In the genomic region with DNA sequence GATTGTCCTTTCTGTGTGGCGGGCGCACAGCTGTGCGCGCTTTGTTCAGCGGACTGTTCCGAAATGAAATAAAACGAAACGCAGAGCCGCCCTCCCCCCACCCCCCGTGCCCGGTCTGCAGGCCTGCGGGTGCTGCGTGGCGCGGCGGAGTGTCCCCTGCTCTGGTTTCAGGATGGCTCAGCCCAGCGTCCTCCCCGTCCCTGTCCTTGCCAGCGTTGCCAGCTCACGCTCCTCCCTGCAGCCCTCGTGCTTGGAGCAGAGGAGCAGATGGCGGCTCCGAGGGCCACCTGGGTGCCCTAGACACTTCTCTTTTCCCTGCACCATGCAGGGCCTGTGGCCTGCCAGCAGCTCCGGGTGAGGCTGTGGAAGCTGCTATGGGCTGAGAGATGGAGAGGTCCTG, we compare ENCODE assay signal across 21 cellular contexts. TPM values are rescaled to one million over a fixed set of nuclear protein-coding genes. Genes with fewer than 3 reads are reported as not detected.
"Had no signal": no experiment of that assay in that cellular context is flagged by ENCODE, and none has a peak within 500 bp of the region (broad histone marks: within the 10 kb centered on the region; RNA-seq: fewer than 3 reads in every experiment).

No MANE protein-coding gene starts in this region.

- H3K4me1 ChIP-seq: thyroid gland, uterus had no signal

- H3K27me3 ChIP-seq: thyroid gland, uterus had no signal

- DNase-seq: activated CD4-positive, alpha-beta T cell treated with anti-CD3 and anti-CD28 coated beads for 1 hour; activated CD4-positive, alpha-beta T cell treated with anti-CD3 and anti-CD28 coated beads, Interleukin-2, amount 50 U/mL, for 48 hours; activated CD8-positive, alpha-beta memory T cell treated with anti-CD3 and anti-CD28 coated beads, Interleukin-2, amount 10 ng/mL, durations not matched to agents 7 days and 5 days; activated naive CD4-positive, alpha-beta T cell; activated naive CD8-positive, alpha-beta T cell treated with anti-CD3 and anti-CD28 coated beads, Interleukin-2, amount 10 ng/mL, durations not matched to agents 7 days and 5 days; activated T-cell treated with anti-CD3 and anti-CD28 coated beads, Interleukin-2, amount 50 U/mL, for 48 hours; brain microvascular endothelial cell; effector memory CD8-positive, alpha-beta T cell; foreskin melanocyte; immature natural killer cell; left cardiac atrium; midbrain; stimulated activated CD4-positive, alpha-beta T cell treated with anti-CD3 and anti-CD28 coated beads, Interleukin-4, amount 100 ng/mL, for 1 hour; stimulated activated naive B cell treated with anti-CD40 and anti-IgM and Interleukin-4, amounts not matched to agents 10 μg/mL and 1 μg/mL and 100 μg/mL, for 72 hours; T-cell; T-helper 9 cell; thyroid gland; uterus had no signal

- ATAC-seq: activated CD8-positive, alpha-beta memory T cell treated with anti-CD3 and anti-CD28 coated beads, Interleukin-2, amount 10 ng/mL, durations not matched to agents 7 days and 5 days; effector memory CD8-positive, alpha-beta T cell; left cardiac atrium; stimulated activated naive B cell treated with anti-CD40 and anti-IgM and Interleukin-4, amounts not matched to agents 10 μg/mL and 1 μg/mL and 100 μg/mL, for 72 hours; T-cell had no signal

- H3K9me3 ChIP-seq: thyroid gland, uterus had no signal

- H3K36me3 ChIP-seq: brain microvascular endothelial cell, thyroid gland, uterus had no signal

- H3K4me3 ChIP-seq: lung, thyroid gland, uterus had no signal

- H3K27ac ChIP-seq: brain microvascular endothelial cell, epithelial cell of prostate, thyroid gland, uterus had no signal

RNA-seq across cellular contexts. Expression of a gene that starts 17.5 kb away (rescaled TPM):
- total RNA-seq: myocyte had no signal
- polyA plus RNA-seq: immature natural killer cell had no signal
